1 cellular context compared by ENCODE assay signal in the genomic region with DNA sequence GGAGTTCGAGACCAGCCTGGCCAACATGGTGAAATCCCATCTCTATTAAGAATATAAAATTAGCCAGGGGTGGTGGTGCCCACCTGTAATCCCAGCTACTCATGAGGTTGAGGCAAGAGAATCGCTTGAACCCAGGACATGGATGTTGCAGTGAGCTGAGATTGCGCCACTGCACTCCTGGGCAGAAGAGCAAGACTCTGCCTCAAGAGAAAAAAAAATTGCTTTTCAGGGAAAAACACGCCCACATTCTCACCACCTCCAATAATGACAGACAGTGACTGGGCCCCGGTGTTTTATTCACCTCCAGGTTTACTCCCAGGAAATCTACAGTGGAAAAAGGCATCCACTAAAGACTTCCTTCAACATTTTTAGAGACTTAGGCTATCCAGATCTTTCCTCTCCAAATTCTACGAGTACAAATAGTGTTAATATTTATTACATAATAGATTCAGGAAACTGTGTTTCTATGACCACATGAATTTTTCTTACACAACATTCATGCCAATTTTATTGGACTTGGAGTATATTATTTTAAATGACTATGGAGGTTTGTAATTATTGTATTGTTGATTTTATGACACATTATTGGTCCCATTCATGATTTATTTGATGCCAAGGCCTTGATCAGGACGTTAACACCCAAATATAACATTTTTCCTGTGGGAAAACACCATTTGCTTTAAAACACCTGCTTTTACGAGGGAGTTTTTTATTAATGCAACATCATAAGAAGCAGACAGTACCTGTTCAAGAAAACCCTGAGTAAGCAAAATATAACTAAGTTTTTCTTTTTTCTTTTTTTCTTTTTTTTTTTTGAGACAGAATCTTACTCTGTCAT.
TF ChIP-seq lines count a peak whose summit lies in the region.

No MANE protein-coding gene starts in this region.

TF ChIP-seq in GM23338, 12 proteins besides CTCF, POLR2A, EP300 and RAD21:
- TF ChIP-seq POLR2AphosphoS5 (IDR thresholded peaks at IDR 0.05; ENCODE audit: low read depth): no peak
- TF ChIP-seq ZNF114 (CRISPR knock-in tag; IDR thresholded peaks at IDR 0.05): no peak
- TF ChIP-seq CREB1 (CRISPR knock-in tag; IDR thresholded peaks at IDR 0.05; ENCODE audit: low read depth): no peak
- TF ChIP-seq, protein P1, sequence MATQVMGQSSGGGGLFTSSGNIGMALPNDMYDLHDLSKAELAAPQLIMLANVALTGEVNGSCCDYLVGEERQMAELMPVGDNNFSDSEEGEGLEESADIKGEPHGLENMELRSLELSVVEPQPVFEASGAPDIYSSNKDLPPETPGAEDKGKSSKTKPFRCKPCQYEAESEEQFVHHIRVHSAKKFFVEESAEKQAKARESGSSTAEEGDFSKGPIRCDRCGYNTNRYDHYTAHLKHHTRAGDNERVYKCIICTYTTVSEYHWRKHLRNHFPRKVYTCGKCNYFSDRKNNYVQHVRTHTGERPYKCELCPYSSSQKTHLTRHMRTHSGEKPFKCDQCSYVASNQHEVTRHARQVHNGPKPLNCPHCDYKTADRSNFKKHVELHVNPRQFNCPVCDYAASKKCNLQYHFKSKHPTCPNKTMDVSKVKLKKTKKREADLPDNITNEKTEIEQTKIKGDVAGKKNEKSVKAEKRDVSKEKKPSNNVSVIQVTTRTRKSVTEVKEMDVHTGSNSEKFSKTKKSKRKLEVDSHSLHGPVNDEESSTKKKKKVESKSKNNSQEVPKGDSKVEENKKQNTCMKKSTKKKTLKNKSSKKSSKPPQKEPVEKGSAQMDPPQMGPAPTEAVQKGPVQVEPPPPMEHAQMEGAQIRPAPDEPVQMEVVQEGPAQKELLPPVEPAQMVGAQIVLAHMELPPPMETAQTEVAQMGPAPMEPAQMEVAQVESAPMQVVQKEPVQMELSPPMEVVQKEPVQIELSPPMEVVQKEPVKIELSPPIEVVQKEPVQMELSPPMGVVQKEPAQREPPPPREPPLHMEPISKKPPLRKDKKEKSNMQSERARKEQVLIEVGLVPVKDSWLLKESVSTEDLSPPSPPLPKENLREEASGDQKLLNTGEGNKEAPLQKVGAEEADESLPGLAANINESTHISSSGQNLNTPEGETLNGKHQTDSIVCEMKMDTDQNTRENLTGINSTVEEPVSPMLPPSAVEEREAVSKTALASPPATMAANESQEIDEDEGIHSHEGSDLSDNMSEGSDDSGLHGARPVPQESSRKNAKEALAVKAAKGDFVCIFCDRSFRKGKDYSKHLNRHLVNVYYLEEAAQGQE (IDR thresholded peaks at IDR 0.05; ENCODE audit: unreplicated experiment): no peak
- TF ChIP-seq, protein P2, sequence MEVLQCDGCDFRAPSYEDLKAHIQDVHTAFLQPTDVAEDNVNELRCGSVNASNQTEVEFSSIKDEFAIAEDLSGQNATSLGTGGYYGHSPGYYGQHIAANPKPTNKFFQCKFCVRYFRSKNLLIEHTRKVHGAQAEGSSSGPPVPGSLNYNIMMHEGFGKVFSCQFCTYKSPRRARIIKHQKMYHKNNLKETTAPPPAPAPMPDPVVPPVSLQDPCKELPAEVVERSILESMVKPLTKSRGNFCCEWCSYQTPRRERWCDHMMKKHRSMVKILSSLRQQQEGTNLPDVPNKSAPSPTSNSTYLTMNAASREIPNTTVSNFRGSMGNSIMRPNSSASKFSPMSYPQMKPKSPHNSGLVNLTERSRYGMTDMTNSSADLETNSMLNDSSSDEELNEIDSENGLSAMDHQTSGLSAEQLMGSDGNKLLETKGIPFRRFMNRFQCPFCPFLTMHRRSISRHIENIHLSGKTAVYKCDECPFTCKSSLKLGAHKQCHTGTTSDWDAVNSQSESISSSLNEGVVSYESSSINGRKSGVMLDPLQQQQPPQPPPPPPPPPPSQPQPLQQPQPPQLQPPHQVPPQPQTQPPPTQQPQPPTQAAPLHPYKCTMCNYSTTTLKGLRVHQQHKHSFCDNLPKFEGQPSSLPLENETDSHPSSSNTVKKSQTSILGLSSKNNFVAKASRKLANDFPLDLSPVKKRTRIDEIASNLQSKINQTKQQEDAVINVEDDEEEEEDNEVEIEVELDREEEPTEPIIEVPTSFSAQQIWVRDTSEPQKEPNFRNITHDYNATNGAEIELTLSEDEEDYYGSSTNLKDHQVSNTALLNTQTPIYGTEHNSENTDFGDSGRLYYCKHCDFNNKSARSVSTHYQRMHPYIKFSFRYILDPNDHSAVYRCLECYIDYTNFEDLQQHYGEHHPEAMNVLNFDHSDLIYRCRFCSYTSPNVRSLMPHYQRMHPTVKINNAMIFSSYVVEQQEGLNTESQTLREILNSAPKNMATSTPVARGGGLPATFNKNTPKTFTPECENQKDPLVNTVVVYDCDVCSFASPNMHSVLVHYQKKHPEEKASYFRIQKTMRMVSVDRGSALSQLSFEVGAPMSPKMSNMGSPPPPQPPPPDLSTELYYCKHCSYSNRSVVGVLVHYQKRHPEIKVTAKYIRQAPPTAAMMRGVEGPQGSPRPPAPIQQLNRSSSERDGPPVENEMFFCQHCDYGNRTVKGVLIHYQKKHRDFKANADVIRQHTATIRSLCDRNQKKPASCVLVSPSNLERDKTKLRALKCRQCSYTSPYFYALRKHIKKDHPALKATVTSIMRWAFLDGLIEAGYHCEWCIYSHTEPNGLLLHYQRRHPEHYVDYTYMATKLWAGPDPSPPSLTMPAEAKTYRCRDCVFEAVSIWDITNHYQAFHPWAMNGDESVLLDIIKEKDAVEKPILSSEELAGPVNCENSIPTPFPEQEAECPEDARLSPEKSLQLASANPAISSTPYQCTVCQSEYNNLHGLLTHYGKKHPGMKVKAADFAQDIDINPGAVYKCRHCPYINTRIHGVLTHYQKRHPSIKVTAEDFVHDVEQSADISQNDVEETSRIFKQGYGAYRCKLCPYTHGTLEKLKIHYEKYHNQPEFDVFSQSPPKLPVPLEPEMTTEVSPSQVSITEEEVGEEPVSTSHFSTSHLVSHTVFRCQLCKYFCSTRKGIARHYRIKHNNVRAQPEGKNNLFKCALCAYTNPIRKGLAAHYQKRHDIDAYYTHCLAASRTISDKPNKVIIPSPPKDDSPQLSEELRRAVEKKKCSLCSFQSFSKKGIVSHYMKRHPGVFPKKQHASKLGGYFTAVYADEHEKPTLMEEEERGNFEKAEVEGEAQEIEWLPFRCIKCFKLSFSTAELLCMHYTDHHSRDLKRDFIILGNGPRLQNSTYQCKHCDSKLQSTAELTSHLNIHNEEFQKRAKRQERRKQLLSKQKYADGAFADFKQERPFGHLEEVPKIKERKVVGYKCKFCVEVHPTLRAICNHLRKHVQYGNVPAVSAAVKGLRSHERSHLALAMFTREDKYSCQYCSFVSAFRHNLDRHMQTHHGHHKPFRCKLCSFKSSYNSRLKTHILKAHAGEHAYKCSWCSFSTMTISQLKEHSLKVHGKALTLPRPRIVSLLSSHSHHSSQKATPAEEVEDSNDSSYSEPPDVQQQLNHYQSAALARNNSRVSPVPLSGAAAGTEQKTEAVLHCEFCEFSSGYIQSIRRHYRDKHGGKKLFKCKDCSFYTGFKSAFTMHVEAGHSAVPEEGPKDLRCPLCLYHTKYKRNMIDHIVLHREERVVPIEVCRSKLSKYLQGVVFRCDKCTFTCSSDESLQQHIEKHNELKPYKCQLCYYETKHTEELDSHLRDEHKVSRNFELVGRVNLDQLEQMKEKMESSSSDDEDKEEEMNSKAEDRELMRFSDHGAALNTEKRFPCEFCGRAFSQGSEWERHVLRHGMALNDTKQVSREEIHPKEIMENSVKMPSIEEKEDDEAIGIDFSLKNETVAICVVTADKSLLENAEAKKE (CRISPR knock-in tag; IDR thresholded peaks at IDR 0.05): no peak
- TF ChIP-seq, protein P3, sequence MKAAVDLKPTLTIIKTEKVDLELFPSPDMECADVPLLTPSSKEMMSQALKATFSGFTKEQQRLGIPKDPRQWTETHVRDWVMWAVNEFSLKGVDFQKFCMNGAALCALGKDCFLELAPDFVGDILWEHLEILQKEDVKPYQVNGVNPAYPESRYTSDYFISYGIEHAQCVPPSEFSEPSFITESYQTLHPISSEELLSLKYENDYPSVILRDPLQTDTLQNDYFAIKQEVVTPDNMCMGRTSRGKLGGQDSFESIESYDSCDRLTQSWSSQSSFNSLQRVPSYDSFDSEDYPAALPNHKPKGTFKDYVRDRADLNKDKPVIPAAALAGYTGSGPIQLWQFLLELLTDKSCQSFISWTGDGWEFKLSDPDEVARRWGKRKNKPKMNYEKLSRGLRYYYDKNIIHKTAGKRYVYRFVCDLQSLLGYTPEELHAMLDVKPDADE (IDR thresholded peaks at IDR 0.05): no peak
- TF ChIP-seq EZH2phosphoT487 (IDR thresholded peaks at IDR 0.05; ENCODE audit: unreplicated experiment): no peak
- TF ChIP-seq NANOG (IDR thresholded peaks at IDR 0.05; ENCODE audit: borderline replicate concordance): no peak
- no peak for TF ChIP-seq EZH2 (IDR thresholded peaks at IDR 0.05; ENCODE audit: low read depth, unreplicated experiment)
- no peak for TF ChIP-seq JUNB (IDR thresholded peaks at IDR 0.05; ENCODE audit: unreplicated experiment)
- TF ChIP-seq STAT1 (IDR thresholded peaks at IDR 0.05; ENCODE audit: unreplicated experiment): no peak
- no peak for TF ChIP-seq ZNF331 (CRISPR knock-in tag; IDR thresholded peaks at IDR 0.05; ENCODE audit: low read depth)
